ENCODE assay signal across 9 cellular contexts in the genomic region with DNA sequence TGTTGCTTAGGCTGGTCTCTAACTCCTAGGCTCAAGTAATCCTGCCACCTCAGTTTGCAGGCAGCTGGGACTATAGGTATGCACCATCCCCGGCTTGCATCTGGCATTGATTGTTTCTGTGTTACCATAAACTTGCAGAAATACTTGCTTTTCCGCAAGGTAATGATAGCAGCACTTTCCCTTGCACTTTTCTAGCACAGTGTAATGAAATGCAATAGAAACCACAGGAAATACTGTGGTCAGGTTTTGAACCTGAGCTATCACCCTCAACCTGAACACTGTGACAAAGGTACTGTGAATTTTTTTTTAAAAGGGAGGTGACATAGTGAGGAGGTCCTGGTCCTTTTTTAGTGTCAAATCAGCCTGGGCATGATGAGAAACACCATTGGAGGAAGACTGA.
A peak's percentile ranks its signal among the peaks of the same experiment; 100 is the strongest.
DNase-seq lines count a peak whose midpoint lies in the region; ATAC-seq lines count a peak whose summit lies in the region.
"Had no signal": no experiment of that assay in that cellular context is flagged by ENCODE, and none has a peak within 500 bp of the region (broad histone marks: within the 10 kb centered on the region; RNA-seq: fewer than 3 reads in every experiment).

No MANE protein-coding gene starts in this region.

- peak; percentile 17 to 27 for DNase-seq in AML-193 (lab: John Stamatoyannopoulos, UW)
- DNase-seq in T follicular helper cell (ENCODE audit: low read depth): peak; percentile 14
- DNase-seq in GM03348 (ENCODE audit: low spot score): no peak
- no peak for DNase-seq in NCI-H446 treated with DMSO at 0.1 percent for 48 hours (lab: John Stamatoyannopoulos, UW)
- no peak for DNase-seq in stimulated activated CD4-positive, alpha-beta T cell treated with anti-CD3 and anti-CD28 coated beads, Interleukin-4, amount 100 ng/mL, for 24 hours
- DNase-seq in hippocampal formation (lab: John Stamatoyannopoulos, UW): no peak
- DNase-seq: nephron progenitor cell had no signal

- ATAC-seq in GM18873 (IDR thresholded peaks at IDR 0.05; ENCODE audit: low FRiP score, unreplicated experiment): peak; percentile 86
- ATAC-seq in HG02981 (IDR thresholded peaks at IDR 0.05; ENCODE audit: unreplicated experiment): peak; percentile 68

Comparison
In these comparisons a context has a peak if more than half of its experiments do, and no peak if none do; other contexts are left out.
1. DNase-seq: peak in AML-193 (2 of 2) and T follicular helper cell (single experiment); none in GM03348 (single experiment), NCI-H446 treated with DMSO at 0.1 percent for 48 hours (single experiment), stimulated activated CD4-positive, alpha-beta T cell treated with anti-CD3 and anti-CD28 coated beads, Interleukin-4, amount 100 ng/mL, for 24 hours (single experiment) and hippocampal formation (0 of 2).